In genomic region chr15:84899750-84900149, GRCh38 we compare ENCODE assay signal across 32 cellular contexts. TPM values are rescaled to one million over a fixed set of nuclear protein-coding genes. Genes with fewer than 3 reads are reported as not detected.
"Had no signal": no experiment of that assay in that cellular context is flagged by ENCODE, and none has a peak within 500 bp of the region (broad histone marks: within the 10 kb centered on the region; RNA-seq: fewer than 3 reads in every experiment).

No MANE protein-coding gene starts in this region.

- H3K9me3 ChIP-seq: pancreas, prostate gland, suprapubic skin, thoracic aorta, tibial artery, uterus had no signal

- H3K36me3 Mint-ChIP-seq: immature natural killer cell; stimulated activated memory B cell treated with anti-CD40 and anti-IgM and Interleukin-4, amounts not matched to agents 10 μg/mL and 1 μg/mL and 100 μg/mL, for 72 hours; type B pancreatic cell had no signal

- H3K4me3 ChIP-seq: left lung, lower lobe of right lung, pancreas, prostate gland, skin epidermis, suprapubic skin, thoracic aorta, tibial artery, uterus had no signal

- ATAC-seq: left colon; left lung; lower lobe of right lung; naive thymus-derived CD8-positive, alpha-beta T cell; pancreas; right cardiac atrium; sciatic nerve; stimulated activated memory B cell treated with anti-CD40 and anti-IgM and Interleukin-4, amounts not matched to agents 10 μg/mL and 1 μg/mL and 100 μg/mL, for 72 hours had no signal

- H3K9me3 Mint-ChIP-seq: immature natural killer cell, neural crest cell had no signal

- H3K27ac ChIP-seq: left lung, lower lobe of right lung, pancreas, prostate gland, skin epidermis, suprapubic skin, thoracic aorta, tibial artery, uterus had no signal

- H3K27ac Mint-ChIP-seq: immature natural killer cell; stimulated activated memory B cell treated with anti-CD40 and anti-IgM and Interleukin-4, amounts not matched to agents 10 μg/mL and 1 μg/mL and 100 μg/mL, for 72 hours; type B pancreatic cell had no signal

- H3K27me3 ChIP-seq: left lung, pancreas, suprapubic skin, tibial artery, uterus had no signal

- DNase-seq: hypothalamus; immature natural killer cell; kidney; left colon; left lung; lower lobe of right lung; mammary epithelial cell; mesenchymal stem cell; naive thymus-derived CD8-positive, alpha-beta T cell; nucleus accumbens; pancreas; retina; right cardiac atrium; stimulated activated CD4-positive, alpha-beta T cell treated with anti-CD3 and anti-CD28 coated beads, Interleukin-1b, Interleukin-23, amount 100 ng/mL, for 48 hours; stimulated activated CD4-positive, alpha-beta T cell treated with anti-CD3 and anti-CD28 coated beads, Interleukin-2, amount 100 ng/mL, for 48 hours; stimulated activated CD4-positive, alpha-beta T cell treated with anti-CD3 and anti-CD28 coated beads, Interleukin-4, amount 100 ng/mL, for 4 hours; stimulated activated CD8-positive, alpha-beta memory T cell treated with anti-CD3 and anti-CD28 coated beads, Interleukin-4, amount 100 ng/mL, for 48 hours; stimulated activated naive CD4-positive, alpha-beta T cell treated with Interleukin-2 at 50 U/mL for 16 hours; tibial artery; uterus had no signal

- H3K36me3 ChIP-seq: left lung, lower lobe of right lung, pancreas, prostate gland, suprapubic skin, thoracic aorta, tibial artery, uterus had no signal

- H3K4me1 Mint-ChIP-seq: immature natural killer cell; naive thymus-derived CD8-positive, alpha-beta T cell; neural crest cell; stimulated activated memory B cell treated with anti-CD40 and anti-IgM and Interleukin-4, amounts not matched to agents 10 μg/mL and 1 μg/mL and 100 μg/mL, for 72 hours had no signal

- H3K4me1 ChIP-seq: left lung, lower lobe of right lung, pancreas, prostate gland, uterus had no signal

- H3K4me3 Mint-ChIP-seq: immature natural killer cell; naive thymus-derived CD8-positive, alpha-beta T cell; nephron; neural crest cell; stimulated activated memory B cell treated with anti-CD40 and anti-IgM and Interleukin-4, amounts not matched to agents 10 μg/mL and 1 μg/mL and 100 μg/mL, for 72 hours; type B pancreatic cell had no signal

RNA-seq across cellular contexts. Expression of gene SLC28A1, which starts 15.3 kb away (rescaled TPM):
- total RNA-seq: left colon; left lung; lower lobe of right lung; naive thymus-derived CD8-positive, alpha-beta T cell; neural crest cell; osteoblast; prostate gland; subcutaneous adipose tissue; suprapubic skin; ureter had no signal
- polyA plus RNA-seq: immature natural killer cell; mammary epithelial cell; naive thymus-derived CD8-positive, alpha-beta T cell had no signal
